In the genomic region with DNA sequence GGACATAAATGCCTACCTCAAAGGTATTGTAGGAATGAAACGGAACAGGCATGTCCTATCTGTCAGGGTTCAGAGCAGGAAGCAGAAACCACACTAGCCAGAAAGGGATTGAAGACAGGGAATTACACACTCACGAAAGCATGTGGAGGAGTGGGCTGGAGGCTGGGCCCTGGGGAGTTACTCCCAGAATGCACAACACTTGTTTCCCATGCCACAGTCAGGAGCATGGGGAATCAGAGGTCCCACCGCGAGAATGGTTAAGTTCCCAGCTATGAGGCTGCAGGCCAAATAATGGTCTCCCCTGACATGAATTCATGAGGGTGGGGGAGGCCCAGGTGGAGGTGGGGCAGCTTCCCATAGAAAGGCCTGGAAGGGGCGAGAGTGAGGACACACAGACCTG, we compare ENCODE assay signal across 22 cellular contexts.
"Had no signal": no experiment of that assay in that cellular context is flagged by ENCODE, and none has a peak within 500 bp of the region (broad histone marks: within the 10 kb centered on the region; RNA-seq: fewer than 3 reads in every experiment).

No MANE protein-coding gene starts in this region.

- H3K27ac ChIP-seq: brain microvascular endothelial cell, gastroesophageal sphincter, heart left ventricle, left ventricle myocardium inferior, sigmoid colon, spleen, thoracic aorta, upper lobe of right lung, WERI-Rb-1 had no signal

- DNase-seq: activated CD4-positive, alpha-beta T cell treated with anti-CD3 and anti-CD28 coated beads, Interleukin-2, amount 10 ng/mL, durations not matched to agents 7 days and 5 days; activated CD4-positive, CD25-positive, alpha-beta regulatory T cell treated with anti-CD3 and anti-CD28 coated beads, Interleukin-2, amount 50 U/mL, for 72 hours; activated CD8-positive, alpha-beta memory T cell treated with anti-CD3 and anti-CD28 coated beads, Interleukin-2, amount 10 ng/mL, durations not matched to agents 7 days and 5 days; activated CD8-positive, alpha-beta T cell treated with anti-CD3 and anti-CD28 coated beads for 36 hours; activated gamma-delta T cell treated with Interleukin-2 at 50 U/mL for 16 hours; activated T-cell treated with anti-CD3 and anti-CD28 coated beads for 4 hours; aorta; brain microvascular endothelial cell; caudate nucleus; effector CD8-positive, alpha-beta T cell; heart left ventricle; left ventricle myocardium inferior; occipital lobe; sigmoid colon; SK-N-SH; spleen; stimulated activated CD4-positive, alpha-beta T cell treated with anti-CD3 and anti-CD28 coated beads, Interleukin-4, amount 100 ng/mL, for 24 hours; stimulated activated naive CD4-positive, alpha-beta T cell treated with Interleukin-2 at 50 U/mL for 16 hours; upper lobe of right lung; WERI-Rb-1 had no signal

- H3K4me3 ChIP-seq: gastroesophageal sphincter, heart left ventricle, left ventricle myocardium inferior, sigmoid colon, spleen, thoracic aorta, upper lobe of right lung had no signal

- H3K4me1 ChIP-seq: gastroesophageal sphincter, heart left ventricle, sigmoid colon, spleen, upper lobe of right lung had no signal

- H3K9me3 ChIP-seq: SK-N-SH, thoracic aorta, upper lobe of right lung had no signal

- H3K36me3 ChIP-seq: brain microvascular endothelial cell, gastroesophageal sphincter, heart left ventricle, left ventricle myocardium inferior, sigmoid colon, spleen, thoracic aorta, upper lobe of right lung, WERI-Rb-1 had no signal
